27 cellular contexts compared by ENCODE assay signal in the genomic region with DNA sequence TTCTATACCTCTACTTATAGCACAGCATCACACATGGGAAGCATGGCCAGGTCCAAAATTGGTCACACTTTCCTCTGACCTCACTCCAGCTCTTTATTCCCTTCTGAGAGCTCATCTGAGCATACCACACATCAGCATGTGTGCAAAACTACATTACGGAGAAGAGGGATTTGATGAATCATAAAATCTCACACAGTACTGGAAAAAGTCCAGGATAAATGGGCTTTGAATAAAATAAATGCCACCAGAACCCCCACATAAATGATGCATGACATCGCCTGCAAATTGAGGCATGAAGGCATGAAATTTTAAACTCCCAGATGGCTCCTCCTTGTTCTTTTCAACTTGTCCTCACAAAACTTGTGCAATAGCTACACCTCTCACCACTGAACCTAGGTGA.
A peak's percentile ranks its signal among the peaks of the same experiment; 100 is the strongest.
DNase-seq lines count a peak whose midpoint lies in the region; ATAC-seq, FAIRE-seq and TF ChIP-seq lines count a peak whose summit lies in the region.
"Had no signal": no experiment of that assay in that cellular context is flagged by ENCODE, and none has a peak within 500 bp of the region (broad histone marks: within the 10 kb centered on the region; RNA-seq: fewer than 3 reads in every experiment).

No MANE protein-coding gene starts in this region.

- peak; percentile 31 for FAIRE-seq in HTR-8/SVneo (lab: Jason Lieb, UNC)
- FAIRE-seq: A549, GM12878, GM12892, GM18507 had no signal

- no peaks in the 10 kb centered on the region for H3K9me3 ChIP-seq in SK-N-SH
- H3K9me3 ChIP-seq: A549, Caco-2 had no signal

- DNase-seq in SK-N-SH: no peak
- DNase-seq in HTR-8/SVneo (ENCODE audit: insufficient read length, low spot score): no peak
- peak; percentile 38 for DNase-seq in NCI-H446 treated with DMSO at 0.1 percent for 48 hours (lab: John Stamatoyannopoulos, UW)
- DNase-seq in activated gamma-delta T cell treated with Interleukin-2 at 50 U/mL for 16 hours: no peak
- DNase-seq: AML-193; Caco-2; CD4-positive, alpha-beta T cell; CD8-positive, alpha-beta T cell; DMS 273 treated with DMSO at 0.1 percent for 48 hours; DMS153; DMS53; DMS79; DND-41; EL; GDM1 had no signal

- peaks cover 28% of the 10 kb centered on the region for H3K4me1 Mint-ChIP-seq in nephron
- H3K4me1 Mint-ChIP-seq: B cell had no signal

- peak overlapping the region in 2 of 3 experiments; percentile 12 to 40 for H3K27ac Mint-ChIP-seq in nephron
- H3K27ac Mint-ChIP-seq: B cell; CD4-positive, alpha-beta T cell; CD8-positive, alpha-beta T cell had no signal

- H3K27me3 ChIP-seq in SK-N-SH (ENCODE audit: insufficient read depth): no peaks in the 10 kb centered on the region
- H3K27me3 ChIP-seq: BLaER1 treated with 17β-estradiol and CSF1 and Interleukin-3, amounts not matched to agents 10 nM and 100 nM had no signal

- H2AFZ ChIP-seq in SK-N-SH (ENCODE audit: low read depth): no peak overlapping the region

- peaks cover 0 to 3% of the 10 kb centered on the region in 2 experiments; a peak in 1 of 4 replicates for H3K4me1 ChIP-seq in SK-N-SH (ENCODE audit: control insufficient read depth in 1 of 2, insufficient read depth in 2 of 2, low read depth in 1 of 2, low read length in 1 of 2)
- H3K4me1 ChIP-seq: A549; BLaER1 treated with 17β-estradiol and CSF1 and Interleukin-3, amounts not matched to agents 10 nM and 100 nM; Caco-2 had no signal

- no peak for TF ChIP-seq RAD21 in SK-N-SH (IDR thresholded peaks at IDR 0.05; ENCODE audit: low read length)

- H3K36me3 Mint-ChIP-seq in nephron (ENCODE audit: low read depth): no peaks in the 10 kb centered on the region
- H3K36me3 Mint-ChIP-seq: CD8-positive, alpha-beta T cell had no signal

- no peaks in the 10 kb centered on the region for H3F3A ChIP-seq in SK-N-SH (replicated peaks; ENCODE audit: insufficient read depth)

- ATAC-seq in SK-N-SH treated with all-trans-retinoic acid at 6 μM for 48 hours: no peak
- no peak for ATAC-seq in HG03280 (IDR thresholded peaks at IDR 0.05; ENCODE audit: unreplicated experiment)
- no peak for ATAC-seq in GM21528 (IDR thresholded peaks at IDR 0.05; ENCODE audit: low FRiP score, unreplicated experiment)
- ATAC-seq: A549; CD8-positive, alpha-beta T cell; GM12878 had no signal

- H3K4me3 Mint-ChIP-seq in nephron: no peak overlapping the region
- H3K4me3 Mint-ChIP-seq: B cell; CD4-positive, alpha-beta T cell; CD8-positive, alpha-beta T cell had no signal

- no peak overlapping the region for H3K4me2 ChIP-seq in SK-N-SH
- H3K4me2 ChIP-seq: A549; BLaER1 treated with 17β-estradiol and CSF1 and Interleukin-3, amounts not matched to agents 10 nM and 100 nM had no signal

- WGBS in SK-N-SH (ENCODE audit: low lambda C conversion rate): 26% methylated on average over 2 of the region's 2 CpGs

- no peak overlapping the region for H3K27ac ChIP-seq in SK-N-SH (ENCODE audit: low read depth in 2 of 2, low read length in 1 of 2)
- H3K27ac ChIP-seq: 22Rv1; A549; BLaER1 treated with 17β-estradiol and CSF1 and Interleukin-3, amounts not matched to agents 10 nM and 100 nM; C4-2B had no signal

- CTCF ChIA-PET in SK-N-SH (lab: Yijun Ruan, JAX): interaction anchor here (1.1 to 2.1 kb wide), 2 partner anchors 15 to 347 kb away, joined by 3 to 10 read pairs; no protein-coding TSS in a partner anchor

- POLR2A ChIA-PET in SK-N-SH (lab: Yijun Ruan, JAX): no interaction called here

- no peaks in the 10 kb centered on the region for H3K9me2 ChIP-seq in SK-N-SH

- no peak overlapping the region for H3K4me3 ChIP-seq in SK-N-SH (ENCODE audit: low read depth in 2 of 2, low read length in 1 of 2)
- H3K4me3 ChIP-seq: A549; BLaER1 treated with 17β-estradiol and CSF1 and Interleukin-3, amounts not matched to agents 10 nM and 100 nM; GM12878 had no signal

- TF ChIP-seq CTCF in SK-N-SH (IDR thresholded peaks at IDR 0.05): no peak
- no peak for TF ChIP-seq CTCF in nephron (IDR thresholded peaks at IDR 0.05; ENCODE audit: unreplicated experiment in 3 of 3)

- TF ChIP-seq EP300 in SK-N-SH (IDR thresholded peaks at IDR 0.05; ENCODE audit: borderline replicate concordance in 1 of 2, low read depth in 1 of 2, low read length in 1 of 2): no peak

- no peak overlapping the region for H3K9ac ChIP-seq in SK-N-SH
- H3K9ac ChIP-seq: BLaER1 treated with 17β-estradiol and CSF1 and Interleukin-3, amounts not matched to agents 10 nM and 100 nM had no signal

- H3K9me3 Mint-ChIP-seq in nephron: peaks cover 3% of the 10 kb centered on the region
- H3K9me3 Mint-ChIP-seq: CD4-positive, alpha-beta T cell had no signal

- H3K36me3 ChIP-seq in SK-N-SH (replicated peaks in 1 of 2; ENCODE audit: control insufficient read depth in 1 of 2, insufficient read depth in 2 of 2, low read length in 1 of 2): no peaks in the 10 kb centered on the region
- H3K36me3 ChIP-seq: BLaER1 treated with 17β-estradiol and CSF1 and Interleukin-3, amounts not matched to agents 10 nM and 100 nM had no signal

- peaks cover 4% of the 10 kb centered on the region for H3K27me3 Mint-ChIP-seq in nephron (ENCODE audit: low read depth)
- H3K27me3 Mint-ChIP-seq: B cell had no signal

- no peaks in the 10 kb centered on the region for H4K20me1 ChIP-seq in SK-N-SH (ENCODE audit: insufficient read depth)
- H4K20me1 ChIP-seq: BLaER1 treated with 17β-estradiol and CSF1 and Interleukin-3, amounts not matched to agents 10 nM and 100 nM had no signal

- no peaks in the 10 kb centered on the region for H3K79me2 ChIP-seq in SK-N-SH (ENCODE audit: insufficient read depth)

TF ChIP-seq in SK-N-SH treated with all-trans-retinoic acid at 6 μM for 48 hours, 23 proteins besides CTCF, POLR2A, EP300 and RAD21:
- TF ChIP-seq RARB (CRISPR knock-in tag; IDR thresholded peaks at IDR 0.05) (no peak), ISL1 (CRISPR knock-in tag; IDR thresholded peaks at IDR 0.05) (peak; percentile 55)

TF ChIP-seq in SK-N-SH, 30 proteins besides CTCF, POLR2A, EP300 and RAD21 (continues in another document):
- TF ChIP-seq, protein P1, sequence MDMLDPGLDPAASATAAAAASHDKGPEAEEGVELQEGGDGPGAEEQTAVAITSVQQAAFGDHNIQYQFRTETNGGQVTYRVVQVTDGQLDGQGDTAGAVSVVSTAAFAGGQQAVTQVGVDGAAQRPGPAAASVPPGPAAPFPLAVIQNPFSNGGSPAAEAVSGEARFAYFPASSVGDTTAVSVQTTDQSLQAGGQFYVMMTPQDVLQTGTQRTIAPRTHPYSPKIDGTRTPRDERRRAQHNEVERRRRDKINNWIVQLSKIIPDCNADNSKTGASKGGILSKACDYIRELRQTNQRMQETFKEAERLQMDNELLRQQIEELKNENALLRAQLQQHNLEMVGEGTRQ (IDR thresholded peaks at IDR 0.05; ENCODE audit: borderline replicate concordance, low read depth, low read length): no peak
- TF ChIP-seq FOSL2 (IDR thresholded peaks at IDR 0.05; ENCODE audit: borderline replicate concordance, low read depth) (no peak), JUND (IDR thresholded peaks at IDR 0.05) (no peak), NRF1 (IDR thresholded peaks at IDR 0.05; ENCODE audit: low read depth, low read length) (no peak), GABPA (IDR thresholded peaks at IDR 0.05; ENCODE audit: low read depth) (no peak), ELF1 (IDR thresholded peaks at IDR 0.05) (no peak), SMC3 (IDR thresholded peaks at IDR 0.05; ENCODE audit: low read depth, low read length) (no peak)
- TF ChIP-seq, protein P2, sequence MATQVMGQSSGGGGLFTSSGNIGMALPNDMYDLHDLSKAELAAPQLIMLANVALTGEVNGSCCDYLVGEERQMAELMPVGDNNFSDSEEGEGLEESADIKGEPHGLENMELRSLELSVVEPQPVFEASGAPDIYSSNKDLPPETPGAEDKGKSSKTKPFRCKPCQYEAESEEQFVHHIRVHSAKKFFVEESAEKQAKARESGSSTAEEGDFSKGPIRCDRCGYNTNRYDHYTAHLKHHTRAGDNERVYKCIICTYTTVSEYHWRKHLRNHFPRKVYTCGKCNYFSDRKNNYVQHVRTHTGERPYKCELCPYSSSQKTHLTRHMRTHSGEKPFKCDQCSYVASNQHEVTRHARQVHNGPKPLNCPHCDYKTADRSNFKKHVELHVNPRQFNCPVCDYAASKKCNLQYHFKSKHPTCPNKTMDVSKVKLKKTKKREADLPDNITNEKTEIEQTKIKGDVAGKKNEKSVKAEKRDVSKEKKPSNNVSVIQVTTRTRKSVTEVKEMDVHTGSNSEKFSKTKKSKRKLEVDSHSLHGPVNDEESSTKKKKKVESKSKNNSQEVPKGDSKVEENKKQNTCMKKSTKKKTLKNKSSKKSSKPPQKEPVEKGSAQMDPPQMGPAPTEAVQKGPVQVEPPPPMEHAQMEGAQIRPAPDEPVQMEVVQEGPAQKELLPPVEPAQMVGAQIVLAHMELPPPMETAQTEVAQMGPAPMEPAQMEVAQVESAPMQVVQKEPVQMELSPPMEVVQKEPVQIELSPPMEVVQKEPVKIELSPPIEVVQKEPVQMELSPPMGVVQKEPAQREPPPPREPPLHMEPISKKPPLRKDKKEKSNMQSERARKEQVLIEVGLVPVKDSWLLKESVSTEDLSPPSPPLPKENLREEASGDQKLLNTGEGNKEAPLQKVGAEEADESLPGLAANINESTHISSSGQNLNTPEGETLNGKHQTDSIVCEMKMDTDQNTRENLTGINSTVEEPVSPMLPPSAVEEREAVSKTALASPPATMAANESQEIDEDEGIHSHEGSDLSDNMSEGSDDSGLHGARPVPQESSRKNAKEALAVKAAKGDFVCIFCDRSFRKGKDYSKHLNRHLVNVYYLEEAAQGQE (IDR thresholded peaks at IDR 0.05; ENCODE audit: low read depth, low read length): no peak
- TF ChIP-seq, protein P3, sequence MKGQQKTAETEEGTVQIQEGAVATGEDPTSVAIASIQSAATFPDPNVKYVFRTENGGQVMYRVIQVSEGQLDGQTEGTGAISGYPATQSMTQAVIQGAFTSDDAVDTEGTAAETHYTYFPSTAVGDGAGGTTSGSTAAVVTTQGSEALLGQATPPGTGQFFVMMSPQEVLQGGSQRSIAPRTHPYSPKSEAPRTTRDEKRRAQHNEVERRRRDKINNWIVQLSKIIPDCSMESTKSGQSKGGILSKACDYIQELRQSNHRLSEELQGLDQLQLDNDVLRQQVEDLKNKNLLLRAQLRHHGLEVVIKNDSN (IDR thresholded peaks at IDR 0.05; ENCODE audit: borderline replicate concordance, low read depth): no peak
